ENCODE assay signal across 8 cellular contexts in the genomic region with DNA sequence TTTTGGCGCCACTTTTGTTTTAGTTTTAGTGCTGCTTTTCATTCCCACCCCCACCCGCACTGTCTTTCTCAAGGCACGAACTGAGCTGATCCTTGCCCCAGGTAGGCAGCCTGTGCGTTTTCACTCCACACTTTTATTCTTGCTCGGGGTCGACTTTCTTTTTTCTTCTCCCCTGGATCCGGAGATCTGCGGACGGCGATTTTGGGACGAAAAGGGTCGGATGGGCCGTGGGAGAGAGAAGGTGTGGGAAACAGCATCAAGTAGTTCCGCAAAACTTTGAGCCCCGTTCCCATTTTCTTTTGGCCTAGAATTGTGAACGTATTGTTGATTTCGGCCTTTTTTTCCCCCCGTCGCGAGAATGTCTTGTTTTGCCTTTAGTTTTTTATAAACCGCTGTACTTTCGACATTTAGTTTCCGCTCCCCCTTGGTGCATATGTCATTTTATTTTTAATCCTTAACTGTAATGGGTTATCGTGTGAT. TPM values are rescaled to one million over a fixed set of nuclear protein-coding genes. Genes with fewer than 3 reads are reported as not detected.
DNase-seq lines count a peak whose midpoint lies in the region; ATAC-seq, FAIRE-seq and TF ChIP-seq lines count a peak whose summit lies in the region.

No MANE protein-coding gene starts in this region.

- H3K27ac ChIP-seq in RWPE2 (ENCODE audit: poor library complexity, severe bottlenecking) (peak overlapping the region; percentile 91), endothelial cell of umbilical vein (ENCODE audit: insufficient read depth, low read depth, low read length) (peak overlapping the region; percentile 99), neutrophil (peak overlapping the region; percentile 97)

- no peak for TF ChIP-seq POLR2A in endothelial cell of umbilical vein (IDR thresholded peaks at IDR 0.05; ENCODE audit: low read depth, low read length)

- no peaks in the 10 kb centered on the region for H3K9me3 Mint-ChIP-seq in activated T-cell treated with anti-CD3 and anti-CD28 coated beads, Interleukin-2, amount 50 U/mL, for 24 hours

- DNase-seq in activated T-cell treated with anti-CD3 and anti-CD28 coated beads, Interleukin-2, amount 50 U/mL, for 24 hours = no peak
- no peak for DNase-seq in activated T-cell treated with anti-CD3 and anti-CD28 coated beads, Interleukin-2, amount 50 U/mL, for 48 hours
- DNase-seq in RWPE2 (ENCODE audit: low spot score) (no peak), endothelial cell of umbilical vein (ENCODE audit: low read depth, low spot score) (no peak), GM03348 (ENCODE audit: low spot score) (no peak), D721Med (ENCODE audit: insufficient read length, low spot score) (no peak)

- no peaks in the 10 kb centered on the region for H4K20me1 ChIP-seq in endothelial cell of umbilical vein (replicated peaks; ENCODE audit: control insufficient read depth, extremely low read depth, insufficient read depth, low read length)

- peaks cover 19% of the 10 kb centered on the region for H3K27me3 Mint-ChIP-seq in activated T-cell treated with anti-CD3 and anti-CD28 coated beads, Interleukin-2, amount 50 U/mL, for 24 hours

- ATAC-seq in RWPE2 (ENCODE audit: low read depth) (no peak), GM21825 (IDR thresholded peaks at IDR 0.05; ENCODE audit: unreplicated experiment) (no peak)

- H3K27ac Mint-ChIP-seq in activated T-cell treated with anti-CD3 and anti-CD28 coated beads, Interleukin-2, amount 50 U/mL, for 24 hours = peak overlapping the region; percentile 99

- H3K4me3 ChIP-seq in RWPE2 (ENCODE audit: severe bottlenecking) (peak overlapping the region; percentile 51), endothelial cell of umbilical vein (replicated peaks in 1 of 3; ENCODE audit: insufficient read depth in 1 of 3, low read depth in 1 of 3, low read length in 3 of 3) (peak overlapping the region; percentile 56 to 98 (median 95)), neutrophil (ENCODE audit: low read depth in 1 of 2, low read length in 1 of 2) (peak overlapping the region; percentile 69 to 89)

- no peaks in the 10 kb centered on the region for H3K27me3 ChIP-seq in RWPE2 (ENCODE audit: insufficient read depth, poor library complexity, severe bottlenecking)
- H3K27me3 ChIP-seq in endothelial cell of umbilical vein (ENCODE audit: control insufficient read depth in 2 of 2, insufficient read depth in 2 of 2, low read length in 2 of 2) = no peaks in the 10 kb centered on the region
- no peaks in the 10 kb centered on the region for H3K27me3 ChIP-seq in neutrophil

- no peaks in the 10 kb centered on the region for H3K9me1 ChIP-seq in endothelial cell of umbilical vein (replicated peaks; ENCODE audit: control insufficient read depth, extremely low read depth, insufficient read depth, low read length)

- H3K4me2 ChIP-seq in endothelial cell of umbilical vein (ENCODE audit: insufficient read depth, low read length) = peak overlapping the region; percentile 96

- FAIRE-seq in endothelial cell of umbilical vein (lab: Jason Lieb, UNC) (no peak), D721Med (lab: Jason Lieb, UNC) (no peak)

- H3K4me1 ChIP-seq in RWPE2 (ENCODE audit: insufficient read depth, poor library complexity, severe bottlenecking) = peaks cover 11% of the 10 kb centered on the region
- peaks cover 21% of the 10 kb centered on the region for H3K4me1 ChIP-seq in endothelial cell of umbilical vein (ENCODE audit: control insufficient read depth, extremely low read depth, insufficient read depth, low read length)
- peaks cover 11 to 31% of the 10 kb centered on the region in 2 experiments for H3K4me1 ChIP-seq in neutrophil (ENCODE audit: control insufficient read depth in 1 of 2, insufficient read depth in 1 of 2, low read depth in 1 of 2, low read length in 1 of 2)

- no peaks in the 10 kb centered on the region for H3K36me3 ChIP-seq in RWPE2 (ENCODE audit: low read depth)
- no peaks in the 10 kb centered on the region for H3K36me3 ChIP-seq in endothelial cell of umbilical vein (ENCODE audit: control insufficient read depth in 2 of 2, extremely low read depth in 1 of 2, insufficient read depth in 2 of 2, low read length in 2 of 2)
- H3K36me3 ChIP-seq in neutrophil = no peaks in the 10 kb centered on the region

- TF ChIP-seq CTCF in RWPE2 (IDR thresholded peaks at IDR 0.05; ENCODE audit: poor library complexity, severe bottlenecking) (no peak), endothelial cell of umbilical vein (IDR thresholded peaks at IDR 0.05; ENCODE audit: extremely low read depth in 1 of 2, insufficient read depth in 1 of 2, low read depth in 1 of 2, low read length in 2 of 2) (no peak), neutrophil (IDR thresholded peaks at IDR 0.05) (no peak), D721Med (IDR thresholded peaks at IDR 0.05; ENCODE audit: insufficient read depth, missing control alignments) (no peak)

- peak overlapping the region; percentile 100 for H3K9ac ChIP-seq in endothelial cell of umbilical vein (replicated peaks; ENCODE audit: extremely low read depth, insufficient read depth, low read length)

- no peaks in the 10 kb centered on the region for H3K9me3 ChIP-seq in RWPE2 (ENCODE audit: severe bottlenecking)
- no peaks in the 10 kb centered on the region for H3K9me3 ChIP-seq in endothelial cell of umbilical vein (replicated peaks; ENCODE audit: control insufficient read depth, insufficient read depth, low read length)
- H3K9me3 ChIP-seq in neutrophil = no peaks in the 10 kb centered on the region

- intact Hi-C loops in endothelial cell of umbilical vein (cut with micrococcal nuclease) = loop anchor here (5.0 to 10.0 kb wide), 2 partner anchors 135 to 253 kb away; no protein-coding TSS in a partner anchor

- TSS peak; percentile 36 for BruUV-seq in endothelial cell of umbilical vein (replicated peaks; lab: Mats Ljungman, UMichigan)

- CTCF ChIA-PET in endothelial cell of umbilical vein (lab: Charles Lee) = interaction anchor here (1.2 to 1.9 kb wide), 3 partner anchors 14 to 129 kb away, joined by 4 to 11 read pairs (median 7); no protein-coding TSS in a partner anchor

- H3K4me3 Mint-ChIP-seq in activated T-cell treated with anti-CD3 and anti-CD28 coated beads, Interleukin-2, amount 50 U/mL, for 24 hours = peak overlapping the region; percentile 93

- H3K36me3 Mint-ChIP-seq in activated T-cell treated with anti-CD3 and anti-CD28 coated beads, Interleukin-2, amount 50 U/mL, for 24 hours (ENCODE audit: low read depth) = peaks cover 38% of the 10 kb centered on the region

- POLR2A ChIA-PET in endothelial cell of umbilical vein (lab: Charles Lee) = no interaction called here

- H2AFZ ChIP-seq in endothelial cell of umbilical vein (ENCODE audit: low read depth, low read length) = no peak overlapping the region

- peaks cover 60% of the 10 kb centered on the region for H3K79me2 ChIP-seq in endothelial cell of umbilical vein (ENCODE audit: control insufficient read depth, insufficient read depth, low read length)

- peaks cover 31% of the 10 kb centered on the region for H3K4me1 Mint-ChIP-seq in activated T-cell treated with anti-CD3 and anti-CD28 coated beads, Interleukin-2, amount 50 U/mL, for 24 hours (ENCODE audit: low read depth)

- dilution Hi-C loops in endothelial cell of umbilical vein (cut with MboI; ENCODE audit: extremely low pct_ligation_motif_present, low sequenced_read_pairs) = no loop called here

TF ChIP-seq in endothelial cell of umbilical vein, 7 proteins besides CTCF, POLR2A, EP300 and RAD21:
- TF ChIP-seq GATA2 (IDR thresholded peaks at IDR 0.05; ENCODE audit: insufficient read depth, insufficient read length, low read depth, low read length) (no peak), MYC (IDR thresholded peaks at IDR 0.05; ENCODE audit: low read depth, low read length) (no peak), POLR2AphosphoS5 (IDR thresholded peaks at IDR 0.05; ENCODE audit: insufficient read depth, low read depth, low read length) (no peak), FOS (IDR thresholded peaks at IDR 0.05; ENCODE audit: borderline replicate concordance, insufficient read depth, low read length) (no peak), EZH2 (IDR thresholded peaks at IDR 0.05; ENCODE audit: borderline replicate concordance, low read depth, low read length, severe bottlenecking) (no peak), JUN (IDR thresholded peaks at IDR 0.05; ENCODE audit: borderline replicate concordance, insufficient read depth, insufficient read length, low read depth) (no peak)
- TF ChIP-seq, protein P1, sequence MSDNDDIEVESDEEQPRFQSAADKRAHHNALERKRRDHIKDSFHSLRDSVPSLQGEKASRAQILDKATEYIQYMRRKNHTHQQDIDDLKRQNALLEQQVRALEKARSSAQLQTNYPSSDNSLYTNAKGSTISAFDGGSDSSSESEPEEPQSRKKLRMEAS (IDR thresholded peaks at IDR 0.05; ENCODE audit: insufficient read depth, insufficient read length) = no peak

RNA-seq across cellular contexts. Expression of gene STAG2, which starts 0.5 kb away (rescaled TPM):
- 52.3 and 55.9 TPM in 2 replicates for total RNA-seq in endothelial cell of umbilical vein
- 9.1 and 12.7 TPM in 2 replicates for polyA plus RNA-seq in endothelial cell of umbilical vein
- polyA plus RNA-seq in endothelial cell of umbilical vein (2011; cell fraction: cytosol; rRNA removed) = 16.6 and 19.3 TPM in 2 replicates
- 27.9 and 34.3 TPM in 2 replicates for polyA plus RNA-seq in endothelial cell of umbilical vein (2011; cell fraction: nucleus; rRNA removed)
- polyA plus RNA-seq in endothelial cell of umbilical vein (2012) = 35.5 and 42.7 TPM in 2 replicates
- 48.8 and 54.9 TPM in 2 replicates for polyA minus RNA-seq in endothelial cell of umbilical vein
- 87.5 TPM for polyA minus RNA-seq in endothelial cell of umbilical vein (2011; cell fraction: cytosol; rRNA and poly(A)+ RNA removed)
- polyA minus RNA-seq in endothelial cell of umbilical vein (2011; cell fraction: nucleus; rRNA and poly(A)+ RNA removed) = 45.0 and 57.8 TPM in 2 replicates
